Comparison of ENCODE assay signal across 1 cellular context in the genomic region with DNA sequence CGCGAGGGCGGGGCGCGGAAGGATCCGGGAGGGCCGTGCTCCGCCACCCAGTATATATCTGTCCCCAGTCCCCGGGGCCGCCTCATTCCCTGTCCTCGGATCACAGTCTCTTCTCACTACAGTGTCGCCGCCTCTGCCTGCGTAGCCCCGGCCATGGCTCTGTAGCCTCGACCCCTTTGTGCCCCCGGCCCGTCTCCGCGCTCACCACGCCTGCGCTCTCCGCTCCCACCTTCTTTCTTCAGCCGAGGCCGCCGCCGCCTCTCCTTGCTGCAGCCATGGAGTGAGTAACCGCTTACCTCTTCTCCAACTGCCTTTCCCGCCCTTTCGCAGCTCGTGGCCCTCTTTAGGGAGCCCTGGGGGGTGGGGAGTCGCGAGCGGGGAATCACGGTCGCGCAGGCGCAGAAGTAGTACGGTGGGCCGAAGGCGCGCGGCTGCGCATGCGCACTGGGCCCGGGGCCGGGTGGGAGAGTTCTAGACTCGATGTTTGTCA.
A peak's percentile ranks its signal among the peaks of the same experiment; 100 is the strongest.
TF ChIP-seq lines count a peak whose summit lies in the region.

A gene with protein sequence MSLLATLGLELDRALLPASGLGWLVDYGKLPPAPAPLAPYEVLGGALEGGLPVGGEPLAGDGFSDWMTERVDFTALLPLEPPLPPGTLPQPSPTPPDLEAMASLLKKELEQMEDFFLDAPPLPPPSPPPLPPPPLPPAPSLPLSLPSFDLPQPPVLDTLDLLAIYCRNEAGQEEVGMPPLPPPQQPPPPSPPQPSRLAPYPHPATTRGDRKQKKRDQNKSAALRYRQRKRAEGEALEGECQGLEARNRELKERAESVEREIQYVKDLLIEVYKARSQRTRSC (plus strand): TSS at position 85 of the 490 bp plus-strand sequence. CDS start 1,646 bp downstream, outside the sequence.
A gene with protein sequence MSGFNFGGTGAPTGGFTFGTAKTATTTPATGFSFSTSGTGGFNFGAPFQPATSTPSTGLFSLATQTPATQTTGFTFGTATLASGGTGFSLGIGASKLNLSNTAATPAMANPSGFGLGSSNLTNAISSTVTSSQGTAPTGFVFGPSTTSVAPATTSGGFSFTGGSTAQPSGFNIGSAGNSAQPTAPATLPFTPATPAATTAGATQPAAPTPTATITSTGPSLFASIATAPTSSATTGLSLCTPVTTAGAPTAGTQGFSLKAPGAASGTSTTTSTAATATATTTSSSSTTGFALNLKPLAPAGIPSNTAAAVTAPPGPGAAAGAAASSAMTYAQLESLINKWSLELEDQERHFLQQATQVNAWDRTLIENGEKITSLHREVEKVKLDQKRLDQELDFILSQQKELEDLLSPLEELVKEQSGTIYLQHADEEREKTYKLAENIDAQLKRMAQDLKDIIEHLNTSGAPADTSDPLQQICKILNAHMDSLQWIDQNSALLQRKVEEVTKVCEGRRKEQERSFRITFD (minus strand): TSS at position 384 of the 490 bp plus-strand sequence. CDS start 19,697 bp downstream, outside the sequence.

TF ChIP-seq in HepG2, 621 proteins besides CTCF, POLR2A, EP300 and RAD21 (continued from another document and continues in another):
- TF ChIP-seq KDM5A (IDR thresholded peaks at IDR 0.05; ENCODE audit: borderline replicate concordance, low read length) = no peak; the same call in 1 of the 2 replicates
- peak; percentile 92 for TF ChIP-seq ZNF703 (CRISPR knock-in tag; IDR thresholded peaks at IDR 0.05; ENCODE audit: borderline replicate concordance)
- TF ChIP-seq ZNF570 (CRISPR knock-in tag; IDR thresholded peaks at IDR 0.05; ENCODE audit: borderline replicate concordance) = peak; percentile 71
- peak; percentile 97; the same call in 1 of the 2 replicates for TF ChIP-seq ZNF235 (CRISPR knock-in tag; IDR thresholded peaks at IDR 0.05; ENCODE audit: borderline replicate concordance)
- TF ChIP-seq, protein P1, sequence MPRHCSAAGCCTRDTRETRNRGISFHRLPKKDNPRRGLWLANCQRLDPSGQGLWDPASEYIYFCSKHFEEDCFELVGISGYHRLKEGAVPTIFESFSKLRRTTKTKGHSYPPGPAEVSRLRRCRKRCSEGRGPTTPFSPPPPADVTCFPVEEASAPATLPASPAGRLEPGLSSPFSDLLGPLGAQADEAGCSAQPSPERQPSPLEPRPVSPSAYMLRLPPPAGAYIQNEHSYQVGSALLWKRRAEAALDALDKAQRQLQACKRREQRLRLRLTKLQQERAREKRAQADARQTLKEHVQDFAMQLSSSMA (CRISPR knock-in tag; IDR thresholded peaks at IDR 0.05) = no peak
- no peak for TF ChIP-seq CBX1 (IDR thresholded peaks at IDR 0.05; ENCODE audit: low read depth)
- TF ChIP-seq ZNF335 (CRISPR knock-in tag; IDR thresholded peaks at IDR 0.05) = no peak
- TF ChIP-seq ZNF160 (CRISPR knock-in tag; IDR thresholded peaks at IDR 0.05) = peak; percentile 78; the same call in 1 of the 2 replicates
- TF ChIP-seq, protein P2, sequence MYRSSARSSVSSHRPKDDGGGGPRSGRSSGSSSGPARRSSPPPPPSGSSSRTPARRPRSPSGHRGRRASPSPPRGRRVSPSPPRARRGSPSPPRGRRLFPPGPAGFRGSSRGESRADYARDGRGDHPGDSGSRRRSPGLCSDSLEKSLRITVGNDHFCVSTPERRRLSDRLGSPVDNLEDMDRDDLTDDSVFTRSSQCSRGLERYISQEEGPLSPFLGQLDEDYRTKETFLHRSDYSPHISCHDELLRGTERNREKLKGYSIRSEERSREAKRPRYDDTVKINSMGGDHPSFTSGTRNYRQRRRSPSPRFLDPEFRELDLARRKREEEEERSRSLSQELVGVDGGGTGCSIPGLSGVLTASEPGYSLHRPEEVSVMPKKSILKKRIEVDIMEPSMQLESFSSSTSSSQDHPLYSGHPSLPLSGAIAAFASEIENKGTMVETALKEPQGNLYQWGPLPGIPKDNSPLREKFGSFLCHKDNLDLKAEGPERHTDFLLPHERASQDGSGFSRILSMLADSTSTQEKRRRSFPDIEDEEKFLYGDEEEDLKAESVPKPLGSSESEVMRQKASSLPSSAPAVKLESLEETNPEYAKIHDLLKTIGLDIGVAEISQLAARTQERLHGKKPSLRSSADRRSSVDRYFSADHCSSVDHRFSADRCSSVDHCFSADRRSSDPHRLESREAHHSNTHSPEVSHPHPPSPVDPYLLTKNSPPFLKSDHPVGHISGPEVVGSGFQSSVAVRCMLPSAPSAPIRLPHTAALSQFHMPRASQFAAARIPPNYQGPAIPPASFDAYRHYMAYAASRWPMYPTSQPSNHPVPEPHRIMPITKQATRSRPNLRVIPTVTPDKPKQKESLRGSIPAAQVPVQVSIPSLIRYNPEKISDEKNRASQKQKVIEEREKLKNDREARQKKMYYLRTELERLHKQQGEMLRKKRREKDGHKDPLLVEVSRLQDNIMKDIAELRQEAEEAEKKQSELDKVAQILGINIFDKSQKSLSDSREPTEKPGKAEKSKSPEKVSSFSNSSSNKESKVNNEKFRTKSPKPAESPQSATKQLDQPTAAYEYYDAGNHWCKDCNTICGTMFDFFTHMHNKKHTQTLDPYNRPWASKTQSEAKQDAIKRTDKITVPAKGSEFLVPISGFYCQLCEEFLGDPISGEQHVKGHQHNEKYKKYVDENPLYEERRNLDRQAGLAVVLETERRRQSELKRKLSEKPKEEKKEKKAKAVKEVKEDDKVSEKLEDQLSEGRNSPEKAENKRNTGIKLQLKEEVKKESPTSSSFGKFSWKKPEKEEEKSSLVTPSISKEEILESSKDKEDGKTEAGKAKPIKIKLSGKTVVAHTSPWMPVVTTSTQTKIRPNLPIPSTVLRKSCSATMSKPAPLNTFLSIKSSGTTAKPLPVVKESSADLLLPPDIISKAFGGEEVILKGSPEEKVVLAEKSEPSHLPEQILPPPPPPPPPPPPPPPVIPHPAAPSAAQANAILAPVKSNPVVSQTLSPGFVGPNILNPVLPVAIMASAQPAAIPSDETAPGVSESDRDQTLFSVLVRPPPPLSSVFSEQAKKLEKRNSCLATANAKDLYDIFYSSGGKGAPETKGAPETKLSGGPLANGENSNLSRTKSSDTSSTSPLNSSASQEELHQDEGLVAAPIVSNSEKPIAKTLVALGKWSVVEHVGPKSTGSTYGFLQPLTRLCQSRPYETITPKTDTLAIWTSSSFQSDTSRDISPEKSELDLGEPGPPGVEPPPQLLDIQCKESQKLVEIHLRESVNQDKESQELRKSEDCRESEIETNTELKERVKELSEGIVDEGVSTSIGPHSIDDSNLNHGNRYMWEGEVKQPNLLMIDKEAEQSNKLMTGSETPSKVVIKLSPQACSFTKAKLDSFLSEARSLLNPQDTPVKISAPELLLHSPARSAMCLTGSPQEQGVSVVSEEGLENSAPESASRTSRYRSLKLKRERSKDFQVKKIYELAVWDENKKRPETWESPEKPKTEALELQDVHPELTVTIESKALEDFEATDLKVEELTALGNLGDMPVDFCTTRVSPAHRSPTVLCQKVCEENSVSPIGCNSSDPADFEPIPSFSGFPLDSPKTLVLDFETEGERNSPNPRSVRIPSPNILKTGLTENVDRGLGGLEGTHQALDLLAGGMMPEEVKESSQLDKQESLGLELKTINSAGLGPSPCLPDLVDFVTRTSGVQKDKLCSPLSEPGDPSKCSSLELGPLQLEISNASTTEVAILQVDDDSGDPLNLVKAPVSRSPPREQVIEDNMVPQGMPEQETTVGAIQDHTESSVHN (CRISPR knock-in tag; IDR thresholded peaks at IDR 0.05) = peak; percentile 87; the same call in 1 of the 2 replicates
- 0 out of 2 replicates have a peak, but pooled peaks have one; percentile 13 for TF ChIP-seq SP5 (CRISPR knock-in tag; IDR thresholded peaks at IDR 0.05; ENCODE audit: borderline replicate concordance, low read depth)
- no peak for TF ChIP-seq CEBPZ (IDR thresholded peaks at IDR 0.05; ENCODE audit: low read length)
- TF ChIP-seq NCOA5 (CRISPR knock-in tag; IDR thresholded peaks at IDR 0.05) = no peak
- TF ChIP-seq ZNF296 (CRISPR knock-in tag; conservative IDR thresholded peaks at IDR 0.05) = no peak
- TF ChIP-seq ZNF136 (CRISPR knock-in tag; IDR thresholded peaks at IDR 0.05; ENCODE audit: low read depth) = 0 out of 2 replicates have a peak, but pooled peaks have one; percentile 40
- TF ChIP-seq, protein P3, sequence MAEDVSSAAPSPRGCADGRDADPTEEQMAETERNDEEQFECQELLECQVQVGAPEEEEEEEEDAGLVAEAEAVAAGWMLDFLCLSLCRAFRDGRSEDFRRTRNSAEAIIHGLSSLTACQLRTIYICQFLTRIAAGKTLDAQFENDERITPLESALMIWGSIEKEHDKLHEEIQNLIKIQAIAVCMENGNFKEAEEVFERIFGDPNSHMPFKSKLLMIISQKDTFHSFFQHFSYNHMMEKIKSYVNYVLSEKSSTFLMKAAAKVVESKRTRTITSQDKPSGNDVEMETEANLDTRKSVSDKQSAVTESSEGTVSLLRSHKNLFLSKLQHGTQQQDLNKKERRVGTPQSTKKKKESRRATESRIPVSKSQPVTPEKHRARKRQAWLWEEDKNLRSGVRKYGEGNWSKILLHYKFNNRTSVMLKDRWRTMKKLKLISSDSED (CRISPR knock-in tag; IDR thresholded peaks at IDR 0.05) = no peak
- peak; percentile 82; the same call in 1 of the 2 replicates for TF ChIP-seq ZNF430 (CRISPR knock-in tag; IDR thresholded peaks at IDR 0.05)
- TF ChIP-seq U2AF2 (IDR thresholded peaks at IDR 0.05; ENCODE audit: low read depth, low read length) = no peak
- TF ChIP-seq, protein P4, sequence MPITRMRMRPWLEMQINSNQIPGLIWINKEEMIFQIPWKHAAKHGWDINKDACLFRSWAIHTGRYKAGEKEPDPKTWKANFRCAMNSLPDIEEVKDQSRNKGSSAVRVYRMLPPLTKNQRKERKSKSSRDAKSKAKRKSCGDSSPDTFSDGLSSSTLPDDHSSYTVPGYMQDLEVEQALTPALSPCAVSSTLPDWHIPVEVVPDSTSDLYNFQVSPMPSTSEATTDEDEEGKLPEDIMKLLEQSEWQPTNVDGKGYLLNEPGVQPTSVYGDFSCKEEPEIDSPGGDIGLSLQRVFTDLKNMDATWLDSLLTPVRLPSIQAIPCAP (CRISPR knock-in tag; IDR thresholded peaks at IDR 0.05; ENCODE audit: low read depth) = no peak
- 0 out of 2 replicates have a peak, but pooled peaks have one; percentile 43 for TF ChIP-seq ZNF12 (CRISPR knock-in tag; IDR thresholded peaks at IDR 0.05)
- TF ChIP-seq MAFG (CRISPR knock-in tag; IDR thresholded peaks at IDR 0.05) = no peak
- TF ChIP-seq ZNF547 (CRISPR knock-in tag; IDR thresholded peaks at IDR 0.05) = peak; percentile 99
- peak; percentile 65; the same call in 1 of the 2 replicates for TF ChIP-seq ZFP37 (CRISPR knock-in tag; IDR thresholded peaks at IDR 0.05; ENCODE audit: borderline replicate concordance)
- TF ChIP-seq MXD1 (CRISPR knock-in tag; IDR thresholded peaks at IDR 0.05) = peak; percentile 86
- TF ChIP-seq ZNF260 (CRISPR knock-in tag; IDR thresholded peaks at IDR 0.05; ENCODE audit: borderline replicate concordance, low read depth) = no peak
- TF ChIP-seq ZSCAN29 (CRISPR knock-in tag; conservative IDR thresholded peaks at IDR 0.05) = peak; percentile 80; the same call in 1 of the 2 replicates
- TF ChIP-seq ZNF251 (CRISPR knock-in tag; IDR thresholded peaks at IDR 0.05) = no peak; the same call in 1 of the 2 replicates
- no peak for TF ChIP-seq FOXK2 (IDR thresholded peaks at IDR 0.05)
- TF ChIP-seq LRRFIP1 (CRISPR knock-in tag; conservative IDR thresholded peaks at IDR 0.05) = peak; percentile 56; the same call in 1 of the 2 replicates
- TF ChIP-seq YEATS2 (CRISPR knock-in tag; IDR thresholded peaks at IDR 0.05; ENCODE audit: borderline replicate concordance) = peak; percentile 92; the same call in 1 of the 2 replicates
- TF ChIP-seq MEIS1 (CRISPR knock-in tag; IDR thresholded peaks at IDR 0.05; ENCODE audit: borderline replicate concordance) = peak; percentile 43; the same call in 1 of the 2 replicates
- 0 out of 2 replicates have a peak, but pooled peaks have one; percentile 75 for TF ChIP-seq ZMAT3 (CRISPR knock-in tag; conservative IDR thresholded peaks at IDR 0.05)
- TF ChIP-seq ZNF781 (CRISPR knock-in tag; IDR thresholded peaks at IDR 0.05; ENCODE audit: borderline replicate concordance, not compliant biosample characterization) = peak; percentile 91
- TF ChIP-seq ATM (IDR thresholded peaks at IDR 0.05; ENCODE audit: borderline replicate concordance) = no peak
- TF ChIP-seq HES4 (CRISPR knock-in tag; IDR thresholded peaks at IDR 0.05; ENCODE audit: borderline replicate concordance) = peak; percentile 80
- no peak for TF ChIP-seq ZNF672 (CRISPR knock-in tag; IDR thresholded peaks at IDR 0.05)
